ENCODE assay signal across 2 cellular contexts in genomic region chrX:17680732-17681413, GRCh38.
TF ChIP-seq lines count a peak whose summit lies in the region.

No MANE protein-coding gene starts in this region.

TF ChIP-seq in A549, 52 proteins besides CTCF, POLR2A, EP300 and RAD21 (continued from another document):
- peak; percentile 49 for TF ChIP-seq NFE2L2 (conservative IDR thresholded peaks at IDR 0.05; ENCODE audit: low read length)
- TF ChIP-seq FOSL2 (IDR thresholded peaks at IDR 0.05), result no peak
- TF ChIP-seq FOSL2 (CRISPR knock-in tag; IDR thresholded peaks at IDR 0.05), result no peak
- TF ChIP-seq MAFK (IDR thresholded peaks at IDR 0.05; ENCODE audit: partially characterized antibody), result peak; percentile 77
- TF ChIP-seq EHF (CRISPR knock-in tag; IDR thresholded peaks at IDR 0.05), result no peak
- TF ChIP-seq REST (IDR thresholded peaks at IDR 0.05), result peak; percentile 65
TF ChIP-seq in A549: peak in this region for 3.

TF ChIP-seq in PFSK-1, 5 proteins besides CTCF, POLR2A, EP300 and RAD21:
- peak; percentile 56 to 78; a peak in 2 of 4 replicates for TF ChIP-seq REST (IDR thresholded peaks at IDR 0.05; ENCODE audit: insufficient read depth in 1 of 2, low read depth in 2 of 2, low read length in 2 of 2)
- TF ChIP-seq TAF1 (IDR thresholded peaks at IDR 0.05; ENCODE audit: borderline replicate concordance, insufficient read depth, low read length), result no peak
